In genomic region chr1:89503690-89504089, GRCh38 we compare ENCODE assay signal across 16 cellular contexts. TPM values are rescaled to one million over a fixed set of nuclear protein-coding genes. Genes with fewer than 3 reads are reported as not detected.
A peak's percentile ranks its signal among the peaks of the same experiment; 100 is the strongest.
DNase-seq lines count a peak whose midpoint lies in the region; ATAC-seq and TF ChIP-seq lines count a peak whose summit lies in the region.
"Had no signal": no experiment of that assay in that cellular context is flagged by ENCODE, and none has a peak within 500 bp of the region (broad histone marks: within the 10 kb centered on the region; RNA-seq: fewer than 3 reads in every experiment).

No MANE protein-coding gene starts in this region.

- no peak overlapping the region for H3K4me3 ChIP-seq in psoas muscle
- H3K4me3 ChIP-seq: BLaER1, GM12878, GM23248, HAP-1 had no signal

- H3K9me3 ChIP-seq in psoas muscle: no peaks in the 10 kb centered on the region
- H3K9me3 ChIP-seq: HAP-1 had no signal

- TF ChIP-seq CTCF in psoas muscle (IDR thresholded peaks at IDR 0.05): no peak

- H3K27me3 ChIP-seq in psoas muscle (ENCODE audit: insufficient read depth in 3 of 3, low read length in 2 of 3): no peaks in the 10 kb centered on the region
- H3K27me3 ChIP-seq: BLaER1 had no signal

- 64 to 88% (median 70%) methylated on average over 2 of the region's 2 CpGs for WGBS in psoas muscle, 3 donors

- no peaks in the 10 kb centered on the region for H3K4me1 ChIP-seq in psoas muscle
- H3K4me1 ChIP-seq: BLaER1, HAP-1 had no signal

- peak; percentile 16 for DNase-seq in NCI-H2107 treated with DMSO at 0.1 percent for 48 hours (lab: John Stamatoyannopoulos, UW; ENCODE audit: unreplicated experiment)
- DNase-seq in NCI-H2107 (lab: John Stamatoyannopoulos, UW): no peak
- DNase-seq in NCI-H187 treated with DMSO at 0.1 percent for 48 hours (lab: John Stamatoyannopoulos, UW): peak; percentile 45
- DNase-seq in NCI-H2227 treated with DMSO at 0.1 percent for 48 hours (lab: John Stamatoyannopoulos, UW): peak; percentile 57
- DNase-seq in MV-4-11 (lab: John Stamatoyannopoulos, UW): no peak
- DNase-seq in psoas muscle: no peak
- DNase-seq: 8988T; CD4-positive, alpha-beta memory T cell; DMS153; DND-41; EL; GM23248 had no signal

- ATAC-seq in GM18519 (IDR thresholded peaks at IDR 0.05; ENCODE audit: low FRiP score, unreplicated experiment) (no peak), psoas muscle (no peak)
- ATAC-seq: GM12878 had no signal

- H3K27ac ChIP-seq in psoas muscle: no peak overlapping the region
- H3K27ac ChIP-seq: BLaER1, GM23248 had no signal

- H3K36me3 ChIP-seq in psoas muscle (ENCODE audit: insufficient read depth in 1 of 2, low read depth in 1 of 2): no peaks in the 10 kb centered on the region
- H3K36me3 ChIP-seq: BLaER1, HAP-1 had no signal

- intact Hi-C loops in psoas muscle (cut with DNase I): no loop called here

RNA-seq across cellular contexts. Expression of gene LRRC8B, which starts 20.9 kb away (rescaled TPM):
- 10 to 100 TPM; 10.3 to 21.6 (median 13.7) TPM for total RNA-seq in psoas muscle
- polyA plus RNA-seq in psoas muscle: 1 to 10 TPM; 2.7 to 3.7 (median 3.3) TPM

Comparison
In these comparisons a context has a peak if more than half of its experiments do, and no peak if none do; other contexts are left out.
1. DNase-seq: peak in NCI-H2107 treated with DMSO at 0.1 percent for 48 hours (single experiment), NCI-H187 treated with DMSO at 0.1 percent for 48 hours (single experiment) and NCI-H2227 treated with DMSO at 0.1 percent for 48 hours (single experiment); none in NCI-H2107 (single experiment), MV-4-11 (single experiment) and psoas muscle (0 of 2).